In the genomic region with DNA sequence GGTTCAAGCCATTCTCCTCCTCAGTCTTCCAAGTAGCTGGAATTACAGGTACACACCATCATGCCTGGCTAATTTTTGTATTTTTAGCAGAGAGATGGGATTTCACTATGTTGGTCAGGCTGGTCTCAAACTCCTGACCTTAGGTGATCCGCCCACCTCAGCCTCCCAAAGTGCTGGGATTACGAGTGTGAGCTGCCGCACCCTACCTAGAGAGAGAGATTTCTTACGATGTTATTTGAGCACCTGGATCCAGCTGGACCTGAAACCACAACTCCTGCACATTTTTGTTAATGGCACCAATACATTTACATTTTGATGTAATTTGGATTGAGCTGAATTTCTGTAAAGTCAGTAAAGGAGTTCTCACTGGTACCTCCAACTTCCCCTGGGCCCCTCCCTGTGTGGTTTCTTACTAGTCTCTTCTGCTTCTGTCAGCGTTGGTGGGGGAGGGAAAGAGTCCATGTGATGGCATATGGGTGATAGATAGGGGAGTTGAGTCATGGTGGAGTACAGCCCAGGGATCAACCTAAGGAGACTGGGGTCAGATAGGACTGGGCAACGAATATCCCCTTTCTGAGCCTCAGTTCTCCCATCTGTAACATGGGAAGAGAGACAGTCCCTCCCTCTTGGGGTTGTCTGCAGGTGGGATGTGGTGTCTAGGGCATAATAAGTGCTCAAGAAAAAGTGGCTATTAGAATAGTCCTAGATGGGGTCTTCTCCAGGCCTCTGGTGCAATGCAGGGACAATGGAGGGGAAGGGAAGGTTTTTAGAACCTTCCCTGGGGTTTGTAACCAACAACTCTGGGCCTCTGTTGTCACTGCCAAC, we compare ENCODE assay signal across 1 cellular context.
TF ChIP-seq lines count a peak whose summit lies in the region.

No MANE protein-coding gene starts in this region.

TF ChIP-seq in K562, 482 proteins besides CTCF, POLR2A, EP300 and RAD21 (continued from another document and continues in another):
- TF ChIP-seq, protein P1, sequence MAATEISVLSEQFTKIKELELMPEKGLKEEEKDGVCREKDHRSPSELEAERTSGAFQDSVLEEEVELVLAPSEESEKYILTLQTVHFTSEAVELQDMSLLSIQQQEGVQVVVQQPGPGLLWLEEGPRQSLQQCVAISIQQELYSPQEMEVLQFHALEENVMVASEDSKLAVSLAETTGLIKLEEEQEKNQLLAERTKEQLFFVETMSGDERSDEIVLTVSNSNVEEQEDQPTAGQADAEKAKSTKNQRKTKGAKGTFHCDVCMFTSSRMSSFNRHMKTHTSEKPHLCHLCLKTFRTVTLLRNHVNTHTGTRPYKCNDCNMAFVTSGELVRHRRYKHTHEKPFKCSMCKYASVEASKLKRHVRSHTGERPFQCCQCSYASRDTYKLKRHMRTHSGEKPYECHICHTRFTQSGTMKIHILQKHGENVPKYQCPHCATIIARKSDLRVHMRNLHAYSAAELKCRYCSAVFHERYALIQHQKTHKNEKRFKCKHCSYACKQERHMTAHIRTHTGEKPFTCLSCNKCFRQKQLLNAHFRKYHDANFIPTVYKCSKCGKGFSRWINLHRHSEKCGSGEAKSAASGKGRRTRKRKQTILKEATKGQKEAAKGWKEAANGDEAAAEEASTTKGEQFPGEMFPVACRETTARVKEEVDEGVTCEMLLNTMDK (IDR thresholded peaks at IDR 0.05; ENCODE audit: borderline replicate concordance, insufficient read depth, low read depth, low read length, poor library complexity, severe bottlenecking), result no peak
- TF ChIP-seq POU5F1 (IDR thresholded peaks at IDR 0.05; ENCODE audit: borderline replicate concordance, low read depth, low read length, partially characterized antibody) (no peak), ELF4 (CRISPR knock-in tag; IDR thresholded peaks at IDR 0.05) (no peak), KLF16 (IDR thresholded peaks at IDR 0.05) (peak; percentile 40; the same call in 1 of the 2 replicates), CEBPG (CRISPR knock-in tag; IDR thresholded peaks at IDR 0.05) (no peak), CEBPG (tag; conservative IDR thresholded peaks at IDR 0.05 in 1 of 2, IDR thresholded peaks at IDR 0.05 in 1 of 2) (no peak), CHCHD3 (CRISPR knock-in tag; IDR thresholded peaks at IDR 0.05) (no peak), CBFB (CRISPR knock-in tag; IDR thresholded peaks at IDR 0.05) (no peak), FUS (optimal IDR thresholded peaks at IDR 0.05; ENCODE audit: low read depth, low read length) (no peak), ZNF184 (CRISPR knock-in tag; IDR thresholded peaks at IDR 0.05) (no peak), ZNF124 (CRISPR knock-in tag; IDR thresholded peaks at IDR 0.05) (no peak), ATF7 (IDR thresholded peaks at IDR 0.05) (peak; percentile 74; the same call in 1 of the 2 replicates), ZNF696 (CRISPR knock-in tag; conservative IDR thresholded peaks at IDR 0.05) (no peak), ZSCAN32 (CRISPR knock-in tag; IDR thresholded peaks at IDR 0.05) (no peak), ETS2 (tag; IDR thresholded peaks at IDR 0.05; ENCODE audit: borderline replicate concordance, poor library complexity, severe bottlenecking) (no peak), FOXK2 (conservative IDR thresholded peaks at IDR 0.05 in 1 of 2, IDR thresholded peaks at IDR 0.05 in 1 of 2; ENCODE audit: low read depth in 2 of 2) (peak; percentile 37 to 47; a peak in 1 of 4 replicates), SOX6 (IDR thresholded peaks at IDR 0.05) (peak; percentile 68), BRF1 (IDR thresholded peaks at IDR 0.05; ENCODE audit: borderline replicate concordance, extremely low read depth, insufficient read length) (no peak), PHB (CRISPR knock-in tag; IDR thresholded peaks at IDR 0.05) (no peak), HDAC3 (IDR thresholded peaks at IDR 0.05; ENCODE audit: borderline replicate concordance, partially characterized antibody) (peak; percentile 82), ZNF644 (tag; IDR thresholded peaks at IDR 0.05; ENCODE audit: low read depth) (no peak), SPI1 (IDR thresholded peaks at IDR 0.05; ENCODE audit: borderline replicate concordance, low read depth, low read length) (0 out of 2 replicates have a peak, but pooled peaks have one; percentile 12), WHSC1 (IDR thresholded peaks at IDR 0.05; ENCODE audit: low read length) (no peak), SMAD1 (IDR thresholded peaks at IDR 0.05; ENCODE audit: low read depth, low read length, partially characterized antibody) (no peak), ZNF217 (CRISPR knock-in tag; IDR thresholded peaks at IDR 0.05) (no peak), CHD2 (IDR thresholded peaks at IDR 0.05; ENCODE audit: low read depth, low read length) (no peak), CREBBP (IDR thresholded peaks at IDR 0.05; ENCODE audit: low read depth, low read length) (no peak), TRIM28 (IDR thresholded peaks at IDR 0.05) (peak; percentile 67; the same call in 1 of the 2 replicates), XRCC3 (IDR thresholded peaks at IDR 0.05) (no peak), GATAD2A (IDR thresholded peaks at IDR 0.05) (peak; percentile 93), BRD4 (IDR thresholded peaks at IDR 0.05) (no peak)
- TF ChIP-seq, protein P2, sequence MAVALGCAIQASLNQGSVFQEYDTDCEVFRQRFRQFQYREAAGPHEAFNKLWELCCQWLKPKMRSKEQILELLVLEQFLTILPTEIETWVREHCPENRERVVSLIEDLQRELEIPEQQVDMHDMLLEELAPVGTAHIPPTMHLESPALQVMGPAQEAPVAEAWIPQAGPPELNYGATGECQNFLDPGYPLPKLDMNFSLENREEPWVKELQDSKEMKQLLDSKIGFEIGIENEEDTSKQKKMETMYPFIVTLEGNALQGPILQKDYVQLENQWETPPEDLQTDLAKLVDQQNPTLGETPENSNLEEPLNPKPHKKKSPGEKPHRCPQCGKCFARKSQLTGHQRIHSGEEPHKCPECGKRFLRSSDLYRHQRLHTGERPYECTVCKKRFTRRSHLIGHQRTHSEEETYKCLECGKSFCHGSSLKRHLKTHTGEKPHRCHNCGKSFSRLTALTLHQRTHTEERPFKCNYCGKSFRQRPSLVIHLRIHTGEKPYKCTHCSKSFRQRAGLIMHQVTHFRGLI (CRISPR knock-in tag; IDR thresholded peaks at IDR 0.05), result no peak
- TF ChIP-seq, protein P3, sequence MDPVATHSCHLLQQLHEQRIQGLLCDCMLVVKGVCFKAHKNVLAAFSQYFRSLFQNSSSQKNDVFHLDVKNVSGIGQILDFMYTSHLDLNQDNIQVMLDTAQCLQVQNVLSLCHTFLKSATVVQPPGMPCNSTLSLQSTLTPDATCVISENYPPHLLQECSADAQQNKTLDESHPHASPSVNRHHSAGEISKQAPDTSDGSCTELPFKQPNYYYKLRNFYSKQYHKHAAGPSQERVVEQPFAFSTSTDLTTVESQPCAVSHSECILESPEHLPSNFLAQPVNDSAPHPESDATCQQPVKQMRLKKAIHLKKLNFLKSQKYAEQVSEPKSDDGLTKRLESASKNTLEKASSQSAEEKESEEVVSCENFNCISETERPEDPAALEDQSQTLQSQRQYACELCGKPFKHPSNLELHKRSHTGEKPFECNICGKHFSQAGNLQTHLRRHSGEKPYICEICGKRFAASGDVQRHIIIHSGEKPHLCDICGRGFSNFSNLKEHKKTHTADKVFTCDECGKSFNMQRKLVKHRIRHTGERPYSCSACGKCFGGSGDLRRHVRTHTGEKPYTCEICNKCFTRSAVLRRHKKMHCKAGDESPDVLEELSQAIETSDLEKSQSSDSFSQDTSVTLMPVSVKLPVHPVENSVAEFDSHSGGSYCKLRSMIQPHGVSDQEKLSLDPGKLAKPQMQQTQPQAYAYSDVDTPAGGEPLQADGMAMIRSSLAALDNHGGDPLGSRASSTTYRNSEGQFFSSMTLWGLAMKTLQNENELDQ (CRISPR knock-in tag; IDR thresholded peaks at IDR 0.05; ENCODE audit: borderline replicate concordance), result no peak
- TF ChIP-seq, protein P4, sequence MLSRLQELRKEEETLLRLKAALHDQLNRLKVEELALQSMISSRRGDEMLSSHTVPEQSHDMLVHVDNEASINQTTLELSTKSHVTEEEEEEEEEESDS (CRISPR knock-in tag; IDR thresholded peaks at IDR 0.05), result no peak
- TF ChIP-seq, protein P5, sequence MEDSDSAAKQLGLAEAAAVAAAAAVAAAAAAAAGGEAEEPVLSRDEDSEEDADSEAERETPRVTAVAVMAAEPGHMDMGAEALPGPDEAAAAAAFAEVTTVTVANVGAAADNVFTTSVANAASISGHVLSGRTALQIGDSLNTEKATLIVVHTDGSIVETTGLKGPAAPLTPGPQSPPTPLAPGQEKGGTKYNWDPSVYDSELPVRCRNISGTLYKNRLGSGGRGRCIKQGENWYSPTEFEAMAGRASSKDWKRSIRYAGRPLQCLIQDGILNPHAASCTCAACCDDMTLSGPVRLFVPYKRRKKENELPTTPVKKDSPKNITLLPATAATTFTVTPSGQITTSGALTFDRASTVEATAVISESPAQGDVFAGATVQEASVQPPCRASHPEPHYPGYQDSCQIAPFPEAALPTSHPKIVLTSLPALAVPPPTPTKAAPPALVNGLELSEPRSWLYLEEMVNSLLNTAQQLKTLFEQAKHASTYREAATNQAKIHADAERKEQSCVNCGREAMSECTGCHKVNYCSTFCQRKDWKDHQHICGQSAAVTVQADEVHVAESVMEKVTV (CRISPR knock-in tag; IDR thresholded peaks at IDR 0.05), result no peak
- TF ChIP-seq, protein P6, sequence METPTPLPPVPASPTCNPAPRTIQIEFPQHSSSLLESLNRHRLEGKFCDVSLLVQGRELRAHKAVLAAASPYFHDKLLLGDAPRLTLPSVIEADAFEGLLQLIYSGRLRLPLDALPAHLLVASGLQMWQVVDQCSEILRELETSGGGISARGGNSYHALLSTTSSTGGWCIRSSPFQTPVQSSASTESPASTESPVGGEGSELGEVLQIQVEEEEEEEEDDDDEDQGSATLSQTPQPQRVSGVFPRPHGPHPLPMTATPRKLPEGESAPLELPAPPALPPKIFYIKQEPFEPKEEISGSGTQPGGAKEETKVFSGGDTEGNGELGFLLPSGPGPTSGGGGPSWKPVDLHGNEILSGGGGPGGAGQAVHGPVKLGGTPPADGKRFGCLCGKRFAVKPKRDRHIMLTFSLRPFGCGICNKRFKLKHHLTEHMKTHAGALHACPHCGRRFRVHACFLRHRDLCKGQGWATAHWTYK (CRISPR knock-in tag; IDR thresholded peaks at IDR 0.05), result no peak
- TF ChIP-seq, protein P7, sequence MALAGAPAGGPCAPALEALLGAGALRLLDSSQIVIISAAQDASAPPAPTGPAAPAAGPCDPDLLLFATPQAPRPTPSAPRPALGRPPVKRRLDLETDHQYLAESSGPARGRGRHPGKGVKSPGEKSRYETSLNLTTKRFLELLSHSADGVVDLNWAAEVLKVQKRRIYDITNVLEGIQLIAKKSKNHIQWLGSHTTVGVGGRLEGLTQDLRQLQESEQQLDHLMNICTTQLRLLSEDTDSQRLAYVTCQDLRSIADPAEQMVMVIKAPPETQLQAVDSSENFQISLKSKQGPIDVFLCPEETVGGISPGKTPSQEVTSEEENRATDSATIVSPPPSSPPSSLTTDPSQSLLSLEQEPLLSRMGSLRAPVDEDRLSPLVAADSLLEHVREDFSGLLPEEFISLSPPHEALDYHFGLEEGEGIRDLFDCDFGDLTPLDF (CRISPR knock-in tag; IDR thresholded peaks at IDR 0.05), result no peak
- TF ChIP-seq, protein P8, sequence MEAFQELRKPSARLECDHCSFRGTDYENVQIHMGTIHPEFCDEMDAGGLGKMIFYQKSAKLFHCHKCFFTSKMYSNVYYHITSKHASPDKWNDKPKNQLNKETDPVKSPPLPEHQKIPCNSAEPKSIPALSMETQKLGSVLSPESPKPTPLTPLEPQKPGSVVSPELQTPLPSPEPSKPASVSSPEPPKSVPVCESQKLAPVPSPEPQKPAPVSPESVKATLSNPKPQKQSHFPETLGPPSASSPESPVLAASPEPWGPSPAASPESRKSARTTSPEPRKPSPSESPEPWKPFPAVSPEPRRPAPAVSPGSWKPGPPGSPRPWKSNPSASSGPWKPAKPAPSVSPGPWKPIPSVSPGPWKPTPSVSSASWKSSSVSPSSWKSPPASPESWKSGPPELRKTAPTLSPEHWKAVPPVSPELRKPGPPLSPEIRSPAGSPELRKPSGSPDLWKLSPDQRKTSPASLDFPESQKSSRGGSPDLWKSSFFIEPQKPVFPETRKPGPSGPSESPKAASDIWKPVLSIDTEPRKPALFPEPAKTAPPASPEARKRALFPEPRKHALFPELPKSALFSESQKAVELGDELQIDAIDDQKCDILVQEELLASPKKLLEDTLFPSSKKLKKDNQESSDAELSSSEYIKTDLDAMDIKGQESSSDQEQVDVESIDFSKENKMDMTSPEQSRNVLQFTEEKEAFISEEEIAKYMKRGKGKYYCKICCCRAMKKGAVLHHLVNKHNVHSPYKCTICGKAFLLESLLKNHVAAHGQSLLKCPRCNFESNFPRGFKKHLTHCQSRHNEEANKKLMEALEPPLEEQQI (IDR thresholded peaks at IDR 0.05), result no peak
